In the genomic region with DNA sequence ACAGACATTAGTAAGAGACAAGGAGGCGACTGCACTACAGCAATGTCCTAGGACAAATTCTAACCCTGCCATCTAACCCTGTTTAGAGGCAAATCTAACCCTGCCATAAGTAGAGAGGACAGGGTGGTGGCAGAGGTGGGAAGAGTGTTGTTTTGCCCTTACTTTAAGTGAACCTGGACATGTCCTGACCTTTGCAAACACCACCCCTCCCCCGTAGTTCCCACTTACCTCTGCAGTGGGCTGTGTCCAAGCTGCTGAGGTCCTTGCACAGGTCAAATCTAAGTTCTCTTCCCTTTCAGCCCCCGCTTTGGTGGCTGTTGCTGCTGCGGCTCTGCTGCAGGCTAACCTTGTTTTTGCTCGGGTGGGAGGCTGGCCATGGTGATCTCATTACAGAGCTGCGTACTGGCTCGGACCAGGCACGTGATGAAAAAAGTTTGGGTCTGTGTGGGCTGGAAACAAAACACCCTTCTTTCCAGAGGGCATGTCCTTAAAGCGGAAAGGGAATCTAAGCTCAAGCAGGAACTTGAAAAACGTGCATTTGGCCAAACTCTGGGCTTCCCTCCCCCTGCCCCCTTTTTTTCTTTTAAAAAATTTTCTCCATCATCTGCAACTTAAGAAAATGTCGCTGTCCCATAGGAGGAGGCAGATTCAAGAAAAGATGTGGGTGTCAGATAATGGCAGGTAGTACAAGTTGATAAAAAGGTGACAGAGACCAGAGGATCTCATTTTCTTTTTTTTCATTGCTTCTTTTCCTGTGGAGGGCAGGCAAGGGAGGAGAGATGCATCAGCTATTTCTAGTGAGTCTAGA, we compare ENCODE assay signal across 10 cellular contexts. TPM values are rescaled to one million over a fixed set of nuclear protein-coding genes. Genes with fewer than 3 reads are reported as not detected.
DNase-seq lines count a peak whose midpoint lies in the region; ATAC-seq and TF ChIP-seq lines count a peak whose summit lies in the region.
"Had no signal": no experiment of that assay in that cellular context is flagged by ENCODE, and none has a peak within 500 bp of the region (broad histone marks: within the 10 kb centered on the region; RNA-seq: fewer than 3 reads in every experiment).

A gene with protein sequence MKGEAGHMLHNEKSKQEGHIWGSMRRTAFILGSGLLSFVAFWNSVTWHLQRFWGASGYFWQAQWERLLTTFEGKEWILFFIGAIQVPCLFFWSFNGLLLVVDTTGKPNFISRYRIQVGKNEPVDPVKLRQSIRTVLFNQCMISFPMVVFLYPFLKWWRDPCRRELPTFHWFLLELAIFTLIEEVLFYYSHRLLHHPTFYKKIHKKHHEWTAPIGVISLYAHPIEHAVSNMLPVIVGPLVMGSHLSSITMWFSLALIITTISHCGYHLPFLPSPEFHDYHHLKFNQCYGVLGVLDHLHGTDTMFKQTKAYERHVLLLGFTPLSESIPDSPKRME (minus strand): TSS at position 349 of the 808 bp plus-strand sequence. CDS start 12,425 bp downstream, outside the sequence.

- H3K4me3 ChIP-seq in SJCRH30: peak within 1 kb of the TSS; percentile 48
- H3K4me3 ChIP-seq in fibroblast of pulmonary artery (replicated peaks; ENCODE audit: low read depth, low read length): peak within 1 kb of the TSS; percentile 75
- peak within 1 kb of the TSS; percentile 49 to 74 for H3K4me3 ChIP-seq in muscle layer of colon (ENCODE audit: low read depth in 1 of 2, low read length in 2 of 2)
- H3K4me3 ChIP-seq in vagina: peak within 1 kb of the TSS; percentile 58 to 71
- H3K4me3 ChIP-seq: HAP-1 had no signal

- intact Hi-C loops in vagina (cut with DNase I): no loop called here

- DNase-seq in COLO829 (ENCODE audit: low spot score): peak; percentile 74
- peak; percentile 76 to 87 for DNase-seq in SJCRH30
- peak; percentile 91 for DNase-seq in fibroblast of pulmonary artery (ENCODE audit: low read depth)
- peak in 1 of 2 donors; percentile 93 for DNase-seq in vagina (ENCODE audit: extremely low spot score in 2 of 2)
- no peak for DNase-seq in NCI-H345 treated with DMSO at 0.1 percent for 48 hours (lab: John Stamatoyannopoulos, UW; ENCODE audit: unreplicated experiment)
- DNase-seq: naive B cell had no signal

- H3K36me3 ChIP-seq in SJCRH30 (no peaks in the 10 kb centered on the region), muscle layer of colon (ENCODE audit: insufficient read depth, low read length) (no peaks in the 10 kb centered on the region), vagina (no peaks in the 10 kb centered on the region)
- H3K36me3 ChIP-seq: HAP-1 had no signal

- H3K27me3 ChIP-seq in SJCRH30 (no peaks in the 10 kb centered on the region), muscle layer of colon (ENCODE audit: control insufficient read depth in 1 of 2, insufficient read depth in 2 of 2, low read length in 2 of 2) (no peaks in the 10 kb centered on the region), vagina (no peaks in the 10 kb centered on the region)

- no peak for TF ChIP-seq CTCF in fibroblast of pulmonary artery (IDR thresholded peaks at IDR 0.05; ENCODE audit: low read length, missing control alignments)
- TF ChIP-seq CTCF in vagina (IDR thresholded peaks at IDR 0.05): no peak

- H3K27ac ChIP-seq in SJCRH30: peak within 1 kb of the TSS; percentile 27; the same call in 1 of the 2 replicates
- H3K27ac ChIP-seq in muscle layer of colon (ENCODE audit: low read depth, low read length): peak within 1 kb of the TSS; percentile 79
- peak within 1 kb of the TSS; percentile 89 for H3K27ac ChIP-seq in vagina

- H3K9me3 ChIP-seq in SJCRH30 (replicated peaks): no peaks in the 10 kb centered on the region
- no peaks in the 10 kb centered on the region for H3K9me3 ChIP-seq in muscle layer of colon (ENCODE audit: low read length)
- H3K9me3 ChIP-seq in vagina: no peaks in the 10 kb centered on the region
- H3K9me3 ChIP-seq: HAP-1 had no signal

- 0 out of 2 replicates have a peak, but pooled peaks cover 4% of the 10 kb centered on the region for H3K4me1 ChIP-seq in SJCRH30
- peaks cover 27% of the 10 kb centered on the region for H3K4me1 ChIP-seq in muscle layer of colon (ENCODE audit: insufficient read depth, low read length)
- H3K4me1 ChIP-seq in vagina: peaks cover 48% of the 10 kb centered on the region
- H3K4me1 ChIP-seq: HAP-1 had no signal

- peak within 1 kb of the TSS; percentile 83 for H3K9ac ChIP-seq in muscle layer of colon (ENCODE audit: low read length)

- ATAC-seq in HG02970 (IDR thresholded peaks at IDR 0.05; ENCODE audit: low FRiP score, unreplicated experiment): no peak
- ATAC-seq in GM18867 (IDR thresholded peaks at IDR 0.05; ENCODE audit: unreplicated experiment): no peak

- TF ChIP-seq POLR2A in vagina (IDR thresholded peaks at IDR 0.05): no peak

RNA-seq across cellular contexts. Expression of the gene that starts here (rescaled TPM):
- total RNA-seq in SJCRH30 (2014; rRNA removed; shearing (Covaris generic)): 2.6 and 4.2 TPM in 2 replicates
- 35.4 TPM for total RNA-seq in vagina

Comparison
In these comparisons a context has a peak if more than half of its experiments do, and no peak if none do; other contexts are left out.
1. H3K27ac ChIP-seq: peak in every context shown above with its lines; median percentile 89 in vagina; 79 in muscle layer of colon; 27 in SJCRH30.